Comparison of ENCODE assay signal across 1 cellular context in the genomic region with DNA sequence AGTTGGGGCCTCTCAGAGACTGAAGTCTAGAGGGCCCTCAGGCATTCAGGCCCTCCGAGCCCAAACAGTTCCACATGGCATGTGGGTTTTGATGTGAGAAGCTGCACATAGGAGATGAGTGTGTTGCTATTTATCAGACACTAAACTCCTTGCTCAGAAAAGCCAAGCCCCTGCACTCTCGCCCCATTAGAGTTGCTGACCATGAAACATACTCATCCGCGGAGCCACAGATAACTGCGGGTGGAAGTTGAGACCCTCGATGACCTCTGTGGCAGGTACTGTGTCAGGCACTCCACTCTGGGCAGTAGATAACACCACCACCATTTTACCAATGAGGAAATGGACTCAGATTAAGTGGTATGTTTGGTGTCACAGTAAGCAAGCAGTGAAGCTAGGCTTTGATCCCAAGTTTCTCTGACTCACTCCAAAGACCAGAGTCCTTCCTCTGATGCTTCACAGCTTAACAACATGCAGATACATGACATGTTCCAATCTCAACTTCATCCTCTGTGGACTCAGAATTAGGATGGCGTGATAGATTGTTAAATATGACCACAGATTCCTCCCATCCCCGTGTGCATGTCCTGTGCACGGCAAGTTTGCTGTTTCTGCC.
TF ChIP-seq lines count a peak whose summit lies in the region.

No MANE protein-coding gene starts in this region.

TF ChIP-seq in H1, 55 proteins besides CTCF, POLR2A, EP300 and RAD21 (continued from another document):
- TF ChIP-seq, protein P1, sequence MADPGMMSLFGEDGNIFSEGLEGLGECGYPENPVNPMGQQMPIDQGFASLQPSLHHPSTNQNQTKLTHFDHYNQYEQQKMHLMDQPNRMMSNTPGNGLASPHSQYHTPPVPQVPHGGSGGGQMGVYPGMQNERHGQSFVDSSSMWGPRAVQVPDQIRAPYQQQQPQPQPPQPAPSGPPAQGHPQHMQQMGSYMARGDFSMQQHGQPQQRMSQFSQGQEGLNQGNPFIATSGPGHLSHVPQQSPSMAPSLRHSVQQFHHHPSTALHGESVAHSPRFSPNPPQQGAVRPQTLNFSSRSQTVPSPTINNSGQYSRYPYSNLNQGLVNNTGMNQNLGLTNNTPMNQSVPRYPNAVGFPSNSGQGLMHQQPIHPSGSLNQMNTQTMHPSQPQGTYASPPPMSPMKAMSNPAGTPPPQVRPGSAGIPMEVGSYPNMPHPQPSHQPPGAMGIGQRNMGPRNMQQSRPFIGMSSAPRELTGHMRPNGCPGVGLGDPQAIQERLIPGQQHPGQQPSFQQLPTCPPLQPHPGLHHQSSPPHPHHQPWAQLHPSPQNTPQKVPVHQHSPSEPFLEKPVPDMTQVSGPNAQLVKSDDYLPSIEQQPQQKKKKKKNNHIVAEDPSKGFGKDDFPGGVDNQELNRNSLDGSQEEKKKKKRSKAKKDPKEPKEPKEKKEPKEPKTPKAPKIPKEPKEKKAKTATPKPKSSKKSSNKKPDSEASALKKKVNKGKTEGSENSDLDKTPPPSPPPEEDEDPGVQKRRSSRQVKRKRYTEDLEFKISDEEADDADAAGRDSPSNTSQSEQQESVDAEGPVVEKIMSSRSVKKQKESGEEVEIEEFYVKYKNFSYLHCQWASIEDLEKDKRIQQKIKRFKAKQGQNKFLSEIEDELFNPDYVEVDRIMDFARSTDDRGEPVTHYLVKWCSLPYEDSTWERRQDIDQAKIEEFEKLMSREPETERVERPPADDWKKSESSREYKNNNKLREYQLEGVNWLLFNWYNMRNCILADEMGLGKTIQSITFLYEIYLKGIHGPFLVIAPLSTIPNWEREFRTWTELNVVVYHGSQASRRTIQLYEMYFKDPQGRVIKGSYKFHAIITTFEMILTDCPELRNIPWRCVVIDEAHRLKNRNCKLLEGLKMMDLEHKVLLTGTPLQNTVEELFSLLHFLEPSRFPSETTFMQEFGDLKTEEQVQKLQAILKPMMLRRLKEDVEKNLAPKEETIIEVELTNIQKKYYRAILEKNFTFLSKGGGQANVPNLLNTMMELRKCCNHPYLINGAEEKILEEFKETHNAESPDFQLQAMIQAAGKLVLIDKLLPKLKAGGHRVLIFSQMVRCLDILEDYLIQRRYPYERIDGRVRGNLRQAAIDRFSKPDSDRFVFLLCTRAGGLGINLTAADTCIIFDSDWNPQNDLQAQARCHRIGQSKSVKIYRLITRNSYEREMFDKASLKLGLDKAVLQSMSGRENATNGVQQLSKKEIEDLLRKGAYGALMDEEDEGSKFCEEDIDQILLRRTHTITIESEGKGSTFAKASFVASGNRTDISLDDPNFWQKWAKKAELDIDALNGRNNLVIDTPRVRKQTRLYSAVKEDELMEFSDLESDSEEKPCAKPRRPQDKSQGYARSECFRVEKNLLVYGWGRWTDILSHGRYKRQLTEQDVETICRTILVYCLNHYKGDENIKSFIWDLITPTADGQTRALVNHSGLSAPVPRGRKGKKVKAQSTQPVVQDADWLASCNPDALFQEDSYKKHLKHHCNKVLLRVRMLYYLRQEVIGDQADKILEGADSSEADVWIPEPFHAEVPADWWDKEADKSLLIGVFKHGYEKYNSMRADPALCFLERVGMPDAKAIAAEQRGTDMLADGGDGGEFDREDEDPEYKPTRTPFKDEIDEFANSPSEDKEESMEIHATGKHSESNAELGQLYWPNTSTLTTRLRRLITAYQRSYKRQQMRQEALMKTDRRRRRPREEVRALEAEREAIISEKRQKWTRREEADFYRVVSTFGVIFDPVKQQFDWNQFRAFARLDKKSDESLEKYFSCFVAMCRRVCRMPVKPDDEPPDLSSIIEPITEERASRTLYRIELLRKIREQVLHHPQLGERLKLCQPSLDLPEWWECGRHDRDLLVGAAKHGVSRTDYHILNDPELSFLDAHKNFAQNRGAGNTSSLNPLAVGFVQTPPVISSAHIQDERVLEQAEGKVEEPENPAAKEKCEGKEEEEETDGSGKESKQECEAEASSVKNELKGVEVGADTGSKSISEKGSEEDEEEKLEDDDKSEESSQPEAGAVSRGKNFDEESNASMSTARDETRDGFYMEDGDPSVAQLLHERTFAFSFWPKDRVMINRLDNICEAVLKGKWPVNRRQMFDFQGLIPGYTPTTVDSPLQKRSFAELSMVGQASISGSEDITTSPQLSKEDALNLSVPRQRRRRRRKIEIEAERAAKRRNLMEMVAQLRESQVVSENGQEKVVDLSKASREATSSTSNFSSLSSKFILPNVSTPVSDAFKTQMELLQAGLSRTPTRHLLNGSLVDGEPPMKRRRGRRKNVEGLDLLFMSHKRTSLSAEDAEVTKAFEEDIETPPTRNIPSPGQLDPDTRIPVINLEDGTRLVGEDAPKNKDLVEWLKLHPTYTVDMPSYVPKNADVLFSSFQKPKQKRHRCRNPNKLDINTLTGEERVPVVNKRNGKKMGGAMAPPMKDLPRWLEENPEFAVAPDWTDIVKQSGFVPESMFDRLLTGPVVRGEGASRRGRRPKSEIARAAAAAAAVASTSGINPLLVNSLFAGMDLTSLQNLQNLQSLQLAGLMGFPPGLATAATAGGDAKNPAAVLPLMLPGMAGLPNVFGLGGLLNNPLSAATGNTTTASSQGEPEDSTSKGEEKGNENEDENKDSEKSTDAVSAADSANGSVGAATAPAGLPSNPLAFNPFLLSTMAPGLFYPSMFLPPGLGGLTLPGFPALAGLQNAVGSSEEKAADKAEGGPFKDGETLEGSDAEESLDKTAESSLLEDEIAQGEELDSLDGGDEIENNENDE (IDR thresholded peaks at IDR 0.05; ENCODE audit: insufficient replicate concordance, low read length) = no peak
- TF ChIP-seq SP2 (IDR thresholded peaks at IDR 0.05; ENCODE audit: low read length) (no peak), CHD1 (IDR thresholded peaks at IDR 0.05; ENCODE audit: low read depth, low read length) (no peak), BCL11A (IDR thresholded peaks at IDR 0.05; ENCODE audit: low read depth in 2 of 2, low read length in 2 of 2) (no peak), RNF2 (IDR thresholded peaks at IDR 0.05; ENCODE audit: borderline replicate concordance, low read depth, low read length, missing control alignments, poor library complexity, severe bottlenecking) (no peak), EZH2 (IDR thresholded peaks at IDR 0.05; ENCODE audit: low read depth, low read length, severe bottlenecking) (no peak), SAP30 (IDR thresholded peaks at IDR 0.05; ENCODE audit: insufficient read depth, insufficient replicate concordance, low read length) (no peak), SIN3A (conservative IDR thresholded peaks at IDR 0.05 in 1 of 2, IDR thresholded peaks at IDR 0.05 in 1 of 2; ENCODE audit: low read depth in 1 of 2, low read length in 2 of 2) (no peak), NANOG (IDR thresholded peaks at IDR 0.05; ENCODE audit: insufficient read depth, low read depth, low read length, poor library complexity, severe bottlenecking) (no peak), JUND (IDR thresholded peaks at IDR 0.05; ENCODE audit: low read length) (no peak), ASH2L (IDR thresholded peaks at IDR 0.05; ENCODE audit: low read length) (no peak), CHD2 (IDR thresholded peaks at IDR 0.05; ENCODE audit: low read length) (no peak), KDM1A (IDR thresholded peaks at IDR 0.05; ENCODE audit: borderline replicate concordance, low read length) (no peak), PHF8 (conservative IDR thresholded peaks at IDR 0.05; ENCODE audit: low read depth, low read length) (no peak), GTF2F1 (IDR thresholded peaks at IDR 0.05; ENCODE audit: borderline replicate concordance, low read depth, low read length) (no peak)
